ENCODE assay signal across 14 cellular contexts in the genomic region with DNA sequence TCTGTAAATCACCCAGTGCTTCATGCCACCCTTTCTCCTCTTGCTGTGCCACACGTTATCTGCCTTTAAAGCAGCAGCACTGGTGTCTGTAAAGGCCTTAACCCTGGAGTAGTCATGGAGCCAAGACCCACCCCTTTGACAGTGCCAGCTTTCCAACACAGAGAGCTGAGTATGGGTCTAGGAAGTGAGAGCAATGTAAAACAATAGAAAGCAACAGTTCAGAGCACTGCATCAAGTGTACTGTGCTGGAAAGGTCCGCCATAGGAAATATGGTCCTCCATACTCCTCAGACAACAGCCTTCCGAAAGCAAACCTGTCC.
"Had no signal": no experiment of that assay in that cellular context is flagged by ENCODE, and none has a peak within 500 bp of the region (broad histone marks: within the 10 kb centered on the region; RNA-seq: fewer than 3 reads in every experiment).

No MANE protein-coding gene starts in this region.

- H3K36me3 Mint-ChIP-seq: brain had no signal

- H3K27me3 Mint-ChIP-seq: activated CD8-positive, alpha-beta T cell treated with anti-CD3 and anti-CD28 coated beads for 36 hours; dendritic cell treated with granulocyte-macrophage colony-stimulating factor and Interleukin-4, amounts not matched to agents 40 ng/mL and 50 ng/mL, for 4 days had no signal

- H3K4me3 Mint-ChIP-seq: activated CD8-positive, alpha-beta T cell treated with anti-CD3 and anti-CD28 coated beads for 36 hours; activated T-helper 1 cell treated with anti-CD3 and anti-CD28 coated beads, Interleukin-12 subunit alpha, Interleukin-12 subunit beta, Interleukin-2, Interleukin-4 antibody, amounts not matched to agents 30 ng/mL and 10 ng/mL and 1 ng/mL, durations not matched to agents 14 hours and 24 hours and 36 hours; dendritic cell treated with granulocyte-macrophage colony-stimulating factor and Interleukin-4, amounts not matched to agents 40 ng/mL and 50 ng/mL, for 4 days; neural crest cell; T-helper 1 cell treated with Interleukin-12 subunit alpha and Interleukin-12 subunit beta and Interleukin-4 antibody, amounts not matched to agents 30 μg/mL and 1 μg/mL, for 36 hours had no signal

- H3K9me3 Mint-ChIP-seq: activated CD8-positive, alpha-beta T cell treated with anti-CD3 and anti-CD28 coated beads for 36 hours; activated T-helper 1 cell treated with anti-CD3 and anti-CD28 coated beads, Interleukin-12 subunit alpha, Interleukin-12 subunit beta, Interleukin-2, Interleukin-4 antibody, amounts not matched to agents 30 ng/mL and 10 ng/mL and 1 ng/mL, durations not matched to agents 14 hours and 24 hours and 36 hours; dendritic cell treated with granulocyte-macrophage colony-stimulating factor and Interleukin-4, amounts not matched to agents 40 ng/mL and 50 ng/mL, for 4 days; neural crest cell; T-helper 1 cell treated with Interleukin-12 subunit alpha and Interleukin-12 subunit beta and Interleukin-4 antibody, amounts not matched to agents 30 μg/mL and 1 μg/mL, for 36 hours had no signal

- H3K27ac Mint-ChIP-seq: activated CD8-positive, alpha-beta T cell treated with anti-CD3 and anti-CD28 coated beads for 36 hours; activated T-helper 1 cell treated with anti-CD3 and anti-CD28 coated beads, Interleukin-12 subunit alpha, Interleukin-12 subunit beta, Interleukin-2, Interleukin-4 antibody, amounts not matched to agents 30 ng/mL and 10 ng/mL and 1 ng/mL, durations not matched to agents 14 hours and 24 hours and 36 hours; dendritic cell treated with granulocyte-macrophage colony-stimulating factor and Interleukin-4, amounts not matched to agents 40 ng/mL and 50 ng/mL, for 4 days; T-helper 1 cell treated with Interleukin-12 subunit alpha and Interleukin-12 subunit beta and Interleukin-4 antibody, amounts not matched to agents 30 μg/mL and 1 μg/mL, for 36 hours had no signal

- ATAC-seq: activated CD8-positive, alpha-beta T cell treated with anti-CD3 and anti-CD28 coated beads for 36 hours; left colon; SK-N-SH treated with all-trans-retinoic acid at 6 μM for 48 hours had no signal

- DNase-seq: activated CD4-positive, alpha-beta T cell treated with anti-CD3 and anti-CD28 coated beads for 4 hours; activated CD8-positive, alpha-beta memory T cell treated with anti-CD3 and anti-CD28 coated beads, Interleukin-2, amount 50 U/mL, for 4 hours; activated CD8-positive, alpha-beta T cell treated with anti-CD3 and anti-CD28 coated beads for 36 hours; activated naive CD4-positive, alpha-beta T cell treated with Interleukin-2 at 50 U/mL for 16 hours; erythroblast; left colon; retina; small intestine had no signal
